In genomic region chr22:44743804-44744211, GRCh38 we compare ENCODE assay signal across 20 cellular contexts. TPM values are rescaled to one million over a fixed set of nuclear protein-coding genes. Genes with fewer than 3 reads are reported as not detected.
DNase-seq lines count a peak whose midpoint lies in the region; ATAC-seq lines count a peak whose summit lies in the region.
"Had no signal": no experiment of that assay in that cellular context is flagged by ENCODE, and none has a peak within 500 bp of the region (broad histone marks: within the 10 kb centered on the region; RNA-seq: fewer than 3 reads in every experiment).

No MANE protein-coding gene starts in this region.

- H2AK5ac ChIP-seq in mesendoderm (ENCODE audit: low read length): no peak overlapping the region

- no CpG with 5 or more reads among the region's 7 CpGs for WGBS in mesendoderm (ENCODE audit: extremely low coverage, insufficient coverage, low lambda C conversion rate)

- peaks cover 0 to 3% of the 10 kb centered on the region in 2 donors for H3K4me1 Mint-ChIP-seq in natural killer cell treated with Interleukin-12 subunit alpha and Interleukin-12 subunit beta and Interleukin-15 and Interleukin-18, amount 100 ng/mL, for 72 hours (ENCODE audit: low read depth in 2 of 2)

- intact Hi-C loops in Right ventricle myocardium inferior (cut with DNase I) (no loop called here), Right ventricle myocardium superior (cut with DNase I) (no loop called here)

- H3K18ac ChIP-seq in mesendoderm (ENCODE audit: low read length): no peak overlapping the region

- H3K27me3 Mint-ChIP-seq in natural killer cell treated with Interleukin-12 subunit alpha and Interleukin-12 subunit beta and Interleukin-15 and Interleukin-18, amount 100 ng/mL, for 72 hours: no peaks in the 10 kb centered on the region

- no peak overlapping the region for H3K9ac ChIP-seq in mesendoderm (ENCODE audit: low read length)
- H3K9ac ChIP-seq: BLaER1 treated with 17β-estradiol and CSF1 and Interleukin-3, amounts not matched to agents 10 nM and 100 nM; KMS-11 had no signal

- no peak overlapping the region for H3K56ac ChIP-seq in mesendoderm (ENCODE audit: low read length)

- H3K79me1 ChIP-seq in mesendoderm (ENCODE audit: low read length): no peaks in the 10 kb centered on the region

- no peaks in the 10 kb centered on the region for H3K9me3 Mint-ChIP-seq in natural killer cell treated with Interleukin-12 subunit alpha and Interleukin-12 subunit beta and Interleukin-15 and Interleukin-18, amount 100 ng/mL, for 72 hours
- H3K9me3 Mint-ChIP-seq: CD8-positive, alpha-beta T cell had no signal

- no peak overlapping the region for H3K4ac ChIP-seq in mesendoderm (ENCODE audit: low read depth, low read length)

- H2BK120ac ChIP-seq in mesendoderm (ENCODE audit: low read depth, low read length): no peak overlapping the region

- H2BK15ac ChIP-seq in mesendoderm (replicated peaks; ENCODE audit: low read depth): no peak overlapping the region

- H3K4me3 Mint-ChIP-seq in natural killer cell treated with Interleukin-12 subunit alpha and Interleukin-12 subunit beta and Interleukin-15 and Interleukin-18, amount 100 ng/mL, for 72 hours: no peak overlapping the region
- H3K4me3 Mint-ChIP-seq: CD8-positive, alpha-beta T cell had no signal

- H3K4me1 ChIP-seq in mesendoderm (ENCODE audit: control insufficient read depth, low read depth, low read length): peaks cover 5% of the 10 kb centered on the region

- no peak overlapping the region for H3K4me3 ChIP-seq in mesendoderm (ENCODE audit: low read length)
- H3K4me3 ChIP-seq: BLaER1 treated with 17β-estradiol and CSF1 and Interleukin-3, amounts not matched to agents 10 nM and 100 nM had no signal

- no peak overlapping the region for H3K23ac ChIP-seq in mesendoderm (ENCODE audit: low read length)

- no peaks in the 10 kb centered on the region for H3K36me3 Mint-ChIP-seq in natural killer cell treated with Interleukin-12 subunit alpha and Interleukin-12 subunit beta and Interleukin-15 and Interleukin-18, amount 100 ng/mL, for 72 hours
- H3K36me3 Mint-ChIP-seq: CD8-positive, alpha-beta T cell had no signal

- H3K27ac ChIP-seq in mesendoderm (ENCODE audit: low read depth, low read length): no peak overlapping the region
- H3K27ac ChIP-seq: BLaER1 treated with 17β-estradiol and CSF1 and Interleukin-3, amounts not matched to agents 10 nM and 100 nM; KMS-11 had no signal

- no peak overlapping the region for H3K27ac Mint-ChIP-seq in natural killer cell treated with Interleukin-12 subunit alpha and Interleukin-12 subunit beta and Interleukin-15 and Interleukin-18, amount 100 ng/mL, for 72 hours
- H3K27ac Mint-ChIP-seq: CD8-positive, alpha-beta T cell had no signal

- H4K8ac ChIP-seq in mesendoderm (ENCODE audit: low read depth, low read length): no peak overlapping the region

- in situ Hi-C loops in KBM-7 (cut with MboI; ENCODE audit: low pct_unique_long_range_greater_than_20kb, low sequenced_read_pairs): no loop called here

- no peak for ATAC-seq in Right ventricle myocardium inferior
- no peak for ATAC-seq in Right ventricle myocardium superior (ENCODE audit: poor library complexity)
- ATAC-seq in GM18868 (IDR thresholded peaks at IDR 0.05; ENCODE audit: unreplicated experiment): no peak
- ATAC-seq in natural killer cell treated with Interleukin-12 subunit alpha and Interleukin-12 subunit beta and Interleukin-15 and Interleukin-18, amount 100 ng/mL, for 72 hours: no peak
- ATAC-seq: CD8-positive, alpha-beta T cell; HepG2 had no signal

- H4K5ac ChIP-seq in mesendoderm (ENCODE audit: low read length): no peak overlapping the region

- H3K79me2 ChIP-seq in mesendoderm (ENCODE audit: control insufficient read depth, insufficient read depth, low read length): no peaks in the 10 kb centered on the region

- H3K27me3 ChIP-seq in mesendoderm (ENCODE audit: insufficient read depth, low read length, poor library complexity): no peaks in the 10 kb centered on the region

- no peaks in the 10 kb centered on the region for H3K36me3 ChIP-seq in mesendoderm (ENCODE audit: control insufficient read depth, insufficient read depth, low read length)
- H3K36me3 ChIP-seq: BLaER1 treated with 17β-estradiol and CSF1 and Interleukin-3, amounts not matched to agents 10 nM and 100 nM had no signal

- DNase-seq in Right ventricle myocardium inferior (ENCODE audit: missing footprints): peak; percentile 9
- no peak for DNase-seq in Right ventricle myocardium superior
- DNase-seq in amniotic epithelial cell (ENCODE audit: low read depth): peak; percentile 18
- peak; percentile 22 for DNase-seq in mesendoderm
- DNase-seq in KBM-7: no peak
- no peak for DNase-seq in natural killer cell treated with Interleukin-12 subunit alpha and Interleukin-12 subunit beta and Interleukin-15 and Interleukin-18, amount 100 ng/mL, for 72 hours (ENCODE audit: low spot score)
- DNase-seq: CD8-positive, alpha-beta T cell; DMS79; H7; NCI-H1417 treated with DMSO at 0.1 percent for 48 hours; NCI-H1930; NCI-H510A; NCI-H82; OCI-M1; SIG-M5 had no signal

- no peak overlapping the region for H2BK5ac ChIP-seq in mesendoderm (ENCODE audit: low read length)

- H3K4me2 ChIP-seq in mesendoderm (ENCODE audit: low read length): no peak overlapping the region
- H3K4me2 ChIP-seq: BLaER1 treated with 17β-estradiol and CSF1 and Interleukin-3, amounts not matched to agents 10 nM and 100 nM; KMS-11 had no signal

RNA-seq across cellular contexts. Expression of gene ARHGAP8, which starts 8.6 kb away (rescaled TPM):
- total RNA-seq in Right ventricle myocardium inferior (0.16 TPM), Right ventricle myocardium superior (not detected)
- polyA plus RNA-seq in mesendoderm (2013, experiment 1 of 2): 26.7 TPM
- polyA plus RNA-seq in mesendoderm (2013, experiment 2 of 2): 27.5 TPM
- 1 to 10 TPM in 1 of 2 donors, under 1 TPM in 1; 0.64 to 2.3 TPM for total RNA-seq in natural killer cell treated with Interleukin-12 subunit alpha and Interleukin-12 subunit beta and Interleukin-15 and Interleukin-18, amount 100 ng/mL, for 72 hours
- total RNA-seq: A172 had no signal
- polyA plus RNA-seq: HepG2 had no signal

RNA-seq across cellular contexts. Expression of gene PRR5, which starts 41.8 kb away (rescaled TPM):
- 2.9 TPM for total RNA-seq in Right ventricle myocardium inferior
- 2.9 TPM for total RNA-seq in Right ventricle myocardium superior
- polyA plus RNA-seq in mesendoderm (2013, experiment 1 of 2): 9.1 TPM
- 9.0 TPM for polyA plus RNA-seq in mesendoderm (2013, experiment 2 of 2)
- total RNA-seq in natural killer cell treated with Interleukin-12 subunit alpha and Interleukin-12 subunit beta and Interleukin-15 and Interleukin-18, amount 100 ng/mL, for 72 hours: 10 to 100 TPM; 15.7 to 29.2 TPM

Comparison
In these comparisons a context has a peak if more than half of its experiments do, and no peak if none do; other contexts are left out.
1. DNase-seq: peak in Right ventricle myocardium inferior (single experiment), amniotic epithelial cell (single experiment) and mesendoderm (single experiment); none in Right ventricle myocardium superior (single experiment), KBM-7 (single experiment) and natural killer cell treated with Interleukin-12 subunit alpha and Interleukin-12 subunit beta and Interleukin-15 and Interleukin-18, amount 100 ng/mL, for 72 hours (single experiment).